Comparison of ENCODE assay signal across 18 cellular contexts in the genomic region with DNA sequence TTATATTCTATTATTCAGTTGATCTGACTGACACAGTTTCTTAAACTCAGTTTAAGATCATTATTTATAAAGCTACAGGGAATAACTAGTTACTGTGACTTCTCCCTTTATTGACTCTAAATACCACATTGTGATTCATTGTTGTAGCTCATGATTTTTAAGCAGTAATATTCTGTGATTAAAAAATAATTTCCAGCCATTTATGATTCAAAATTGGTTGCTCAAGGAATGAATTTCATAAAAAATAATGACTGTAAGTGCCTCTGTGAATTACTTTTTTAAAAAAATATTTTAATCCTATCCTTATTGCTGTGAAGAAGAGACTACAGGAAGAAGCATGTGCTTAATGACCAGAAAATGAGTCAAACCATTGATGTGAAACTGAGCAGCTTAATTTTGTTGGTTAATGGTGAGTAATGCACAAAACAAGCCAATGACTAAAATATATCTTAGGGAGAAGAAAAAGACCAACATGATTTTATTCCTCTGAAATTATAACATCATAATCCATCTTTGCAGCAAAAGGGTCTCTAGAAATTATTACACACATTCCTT.
DNase-seq lines count a peak whose midpoint lies in the region; ATAC-seq and TF ChIP-seq lines count a peak whose summit lies in the region.
"Had no signal": no experiment of that assay in that cellular context is flagged by ENCODE, and none has a peak within 500 bp of the region (broad histone marks: within the 10 kb centered on the region; RNA-seq: fewer than 3 reads in every experiment).

No MANE protein-coding gene starts in this region.

- no peak overlapping the region for H3K9ac ChIP-seq in BLaER1
- H3K9ac ChIP-seq in MM.1S (ENCODE audit: low read length): no peak overlapping the region

- H3K9me3 ChIP-seq in BLaER1 (no peaks in the 10 kb centered on the region), MM.1S (replicated peaks; ENCODE audit: insufficient read depth, low read length) (no peaks in the 10 kb centered on the region)
- H3K9me3 ChIP-seq: gastrocnemius medialis, neutrophil had no signal

- H3K4me3 ChIP-seq in BLaER1: no peak overlapping the region
- H3K4me3 ChIP-seq in MM.1S (ENCODE audit: low read length): no peak overlapping the region
- H3K4me3 ChIP-seq in choroid plexus epithelial cell (ENCODE audit: low read depth, low read length): no peak overlapping the region
- H3K4me3 ChIP-seq: dorsolateral prefrontal cortex, gastrocnemius medialis had no signal

- TF ChIP-seq POLR2A in GM18505 (IDR thresholded peaks at IDR 0.05; ENCODE audit: borderline replicate concordance, extremely low read depth, insufficient read depth, insufficient read length): no peak

- H3K27me3 ChIP-seq in BLaER1 (no peaks in the 10 kb centered on the region), MM.1S (replicated peaks; ENCODE audit: insufficient read depth, low read length) (no peaks in the 10 kb centered on the region)
- H3K27me3 ChIP-seq: dorsolateral prefrontal cortex, gastrocnemius medialis, neutrophil had no signal

- no peak for ATAC-seq in HG02588 (IDR thresholded peaks at IDR 0.05; ENCODE audit: unreplicated experiment)
- no peak for ATAC-seq in GM18505 (IDR thresholded peaks at IDR 0.05; ENCODE audit: unreplicated experiment)
- ATAC-seq: gastrocnemius medialis had no signal

- H3K4me2 ChIP-seq in BLaER1 (0 out of 2 replicates have a peak overlapping the region, but pooled peaks have one; percentile 0), MM.1S (ENCODE audit: low read depth, low read length) (peak overlapping the region; percentile 49)

- H3K27ac ChIP-seq in BLaER1: no peak overlapping the region
- peak overlapping the region; percentile 40; the same call in 1 of the 2 replicates for H3K27ac ChIP-seq in MM.1S (ENCODE audit: low read length)
- H3K27ac ChIP-seq: dorsolateral prefrontal cortex, gastrocnemius medialis, neutrophil had no signal

- H2AFZ ChIP-seq in MM.1S (ENCODE audit: low read length): 0 out of 2 replicates have a peak overlapping the region, but pooled peaks have one; percentile 3

- H3K4me1 ChIP-seq in BLaER1 (peaks cover 17% of the 10 kb centered on the region), MM.1S (ENCODE audit: low read length) (peaks cover 15% of the 10 kb centered on the region)
- H3K4me1 ChIP-seq: gastrocnemius medialis had no signal

- H3K36me3 ChIP-seq in BLaER1 (no peaks in the 10 kb centered on the region), MM.1S (replicated peaks; ENCODE audit: insufficient read depth, low read length) (no peaks in the 10 kb centered on the region)
- H3K36me3 ChIP-seq: gastrocnemius medialis, neutrophil had no signal

- DNase-seq in MM.1S (no peak), choroid plexus epithelial cell (ENCODE audit: low read depth) (peak; percentile 38), kidney tubule cell (ENCODE audit: low spot score) (peak; percentile 78), NCI-H1092 treated with DMSO at 0.1 percent for 48 hours (lab: John Stamatoyannopoulos, UW) (no peak), NK-92 (lab: John Stamatoyannopoulos, UW; ENCODE audit: unreplicated experiment) (no peak)
- DNase-seq: activated CD8-positive, alpha-beta memory T cell treated with anti-CD3 and anti-CD28 coated beads for 24 hours; DND-41; dorsolateral prefrontal cortex; gastrocnemius medialis; midbrain; NCI-H1417 treated with DMSO at 0.1 percent for 48 hours; NCI-H345; small intestine; stimulated activated naive CD4-positive, alpha-beta T cell had no signal

- TF ChIP-seq CTCF in MM.1S (IDR thresholded peaks at IDR 0.05; ENCODE audit: low read length): no peak
- TF ChIP-seq CTCF in choroid plexus epithelial cell (conservative IDR thresholded peaks at IDR 0.05; ENCODE audit: low read depth, low read length): no peak

- H3F3A ChIP-seq in MM.1S (ENCODE audit: insufficient read depth, low read length): peaks cover 12% of the 10 kb centered on the region

- no peaks in the 10 kb centered on the region for H3K9me2 ChIP-seq in MM.1S (replicated peaks; ENCODE audit: insufficient read depth, low read length)

- H3K79me2 ChIP-seq in MM.1S (ENCODE audit: low read length): no peaks in the 10 kb centered on the region

- H4K20me1 ChIP-seq in BLaER1 (no peaks in the 10 kb centered on the region), MM.1S (ENCODE audit: insufficient read depth, low read length) (no peaks in the 10 kb centered on the region)

Comparison
In these comparisons a context has a peak if more than half of its experiments do, and no peak if none do; other contexts are left out.
1. DNase-seq: peak in choroid plexus epithelial cell (single experiment) and kidney tubule cell (single experiment); none in MM.1S (single experiment), NCI-H1092 treated with DMSO at 0.1 percent for 48 hours (single experiment) and NK-92 (single experiment).